ENCODE assay signal across 11 cellular contexts in the genomic region with DNA sequence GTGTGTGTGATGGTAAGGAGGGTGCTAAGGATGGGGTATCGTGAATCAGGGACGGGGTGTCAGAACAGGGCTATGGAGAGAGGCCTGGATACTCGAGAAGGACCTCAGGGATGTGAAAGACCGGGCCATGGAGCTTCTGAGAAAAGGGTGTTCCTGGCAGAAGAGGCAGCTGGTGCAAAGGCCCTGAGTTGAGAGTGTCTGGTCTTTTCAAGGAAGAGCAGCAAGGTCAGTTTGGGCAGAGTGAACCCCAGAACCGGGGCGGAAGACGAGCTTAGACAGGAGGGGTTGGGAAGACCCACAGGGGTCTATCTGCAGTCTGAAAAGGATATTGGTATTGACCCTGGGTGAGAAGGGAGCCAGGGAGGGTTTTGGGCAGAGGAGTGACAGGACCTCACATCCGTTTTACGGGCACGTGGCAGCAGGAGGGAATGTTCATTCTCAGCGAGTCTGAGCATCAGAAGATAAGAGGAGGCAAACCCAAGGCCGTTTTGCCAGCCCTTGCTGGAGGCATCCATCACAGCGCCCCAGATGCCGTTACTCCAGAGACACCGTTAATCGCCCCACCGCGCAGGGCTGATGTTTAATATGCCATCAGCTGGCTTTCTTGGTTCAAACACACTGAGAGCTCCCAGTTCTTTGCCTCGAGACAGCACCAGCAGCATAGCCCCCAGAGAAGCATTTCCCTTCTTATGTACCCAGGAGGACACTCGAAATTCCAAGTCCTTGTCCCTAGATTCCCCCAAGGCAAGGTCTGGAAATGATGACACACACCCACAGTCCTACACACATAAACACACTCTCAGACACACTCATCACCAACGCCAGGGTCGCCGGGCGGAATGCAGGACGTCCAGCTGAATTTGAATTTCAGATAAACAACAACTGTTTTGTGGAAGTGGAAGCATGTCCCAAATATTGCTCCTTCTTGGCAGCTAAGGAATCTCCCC. TPM values are rescaled to one million over a fixed set of nuclear protein-coding genes. Genes with fewer than 3 reads are reported as not detected.
DNase-seq lines count a peak whose midpoint lies in the region; ATAC-seq, FAIRE-seq and TF ChIP-seq lines count a peak whose summit lies in the region.
"Had no signal": no experiment of that assay in that cellular context is flagged by ENCODE, and none has a peak within 500 bp of the region (broad histone marks: within the 10 kb centered on the region; RNA-seq: fewer than 3 reads in every experiment).

No MANE protein-coding gene starts in this region.

- POLR2A ChIA-PET in HCT116 (lab: Charles Lee): no interaction called here

- dilution Hi-C loops in keratinocyte (cut with MboI; ENCODE audit: extremely low pct_ligation_motif_present, low sequenced_read_pairs): no loop called here

- TF ChIP-seq POLR2A in HCT116 (IDR thresholded peaks at IDR 0.05; ENCODE audit: borderline replicate concordance, extremely low read depth, insufficient read depth, insufficient read length) (no peak), H54 (IDR thresholded peaks at IDR 0.05; ENCODE audit: low read depth, low read length) (no peak)

- H3K27me3 ChIP-seq in HCT116 (ENCODE audit: insufficient read depth, low read length): no peaks in the 10 kb centered on the region; the same call in 1 of the 2 replicates
- H3K27me3 ChIP-seq in astrocyte (ENCODE audit: insufficient read depth, low read length): no peaks in the 10 kb centered on the region
- H3K27me3 ChIP-seq in keratinocyte (ENCODE audit: control insufficient read depth, extremely low read depth, insufficient read depth, low read length): peaks cover 9% of the 10 kb centered on the region

- H3K9me3 Mint-ChIP-seq in astrocyte (ENCODE audit: unreplicated experiment): no peaks in the 10 kb centered on the region
- no peaks in the 10 kb centered on the region for H3K9me3 Mint-ChIP-seq in stimulated activated effector memory CD8-positive, alpha-beta T cell treated with anti-CD3 and anti-CD28 coated beads, Interleukin-12 subunit alpha, Interleukin-12 subunit beta, amount 100 ng/mL, for 72 hours
- H3K9me3 Mint-ChIP-seq: stimulated activated naive B cell treated with anti-CD40 and anti-IgM and Interleukin-4, amounts not matched to agents 10 μg/mL and 1 μg/mL and 100 μg/mL, for 72 hours had no signal

- RAD21 ChIA-PET in HCT116 (lab: Charles Lee; ENCODE audit: low non-redundant PET in 1 of 2, low total read pairs in 2 of 2, uncharacterized antibody in 2 of 2, unreplicated experiment in 2 of 2): no interaction called here

- H3K4me1 ChIP-seq in HCT116 (ENCODE audit: control insufficient read depth in 1 of 2, insufficient read depth in 2 of 2, low read length in 2 of 2): peaks cover 22 to 48% of the 10 kb centered on the region in 2 experiments
- H3K4me1 ChIP-seq in astrocyte (ENCODE audit: insufficient read depth, low read length): peaks cover 63% of the 10 kb centered on the region
- H3K4me1 ChIP-seq in keratinocyte (ENCODE audit: control insufficient read depth, extremely low read depth, insufficient read depth, low read length): peaks cover 38% of the 10 kb centered on the region

- H3K9me3 ChIP-seq in HCT116 (ENCODE audit: control insufficient read depth in 1 of 2, insufficient read depth in 1 of 2, low read depth in 1 of 2, low read length in 2 of 2) (no peaks in the 10 kb centered on the region), astrocyte (ENCODE audit: insufficient read depth, low read depth, low read length) (no peaks in the 10 kb centered on the region), keratinocyte (ENCODE audit: control insufficient read depth, low read depth, low read length) (no peaks in the 10 kb centered on the region)

- intact Hi-C loops in HCT116 (cut with micrococcal nuclease): no loop called here

- H3K4me3 Mint-ChIP-seq in astrocyte (ENCODE audit: unreplicated experiment): peak overlapping the region; percentile 34
- H3K4me3 Mint-ChIP-seq in stimulated activated effector memory CD8-positive, alpha-beta T cell treated with anti-CD3 and anti-CD28 coated beads, Interleukin-12 subunit alpha, Interleukin-12 subunit beta, amount 100 ng/mL, for 72 hours: no peak overlapping the region
- H3K4me3 Mint-ChIP-seq: stimulated activated naive B cell treated with anti-CD40 and anti-IgM and Interleukin-4, amounts not matched to agents 10 μg/mL and 1 μg/mL and 100 μg/mL, for 72 hours had no signal

- peaks cover 18% of the 10 kb centered on the region for H3K27me3 Mint-ChIP-seq in astrocyte (ENCODE audit: low read depth, unreplicated experiment)

- H3K4me1 Mint-ChIP-seq in astrocyte (ENCODE audit: low read depth, unreplicated experiment): peaks cover 27% of the 10 kb centered on the region
- peaks cover 27% of the 10 kb centered on the region for H3K4me1 Mint-ChIP-seq in stimulated activated effector memory CD8-positive, alpha-beta T cell treated with anti-CD3 and anti-CD28 coated beads, Interleukin-12 subunit alpha, Interleukin-12 subunit beta, amount 100 ng/mL, for 72 hours

- ATAC-seq in HCT116: no peak
- ATAC-seq in stimulated activated effector memory CD8-positive, alpha-beta T cell treated with anti-CD3 and anti-CD28 coated beads, Interleukin-12 subunit alpha, Interleukin-12 subunit beta, amount 100 ng/mL, for 72 hours: no peak
- no peak for ATAC-seq in HG03175 (IDR thresholded peaks at IDR 0.05; ENCODE audit: unreplicated experiment)
- no peak for ATAC-seq in HG02981 (IDR thresholded peaks at IDR 0.05; ENCODE audit: unreplicated experiment)
- ATAC-seq: stimulated activated naive B cell treated with anti-CD40 and anti-IgM and Interleukin-4, amounts not matched to agents 10 μg/mL and 1 μg/mL and 100 μg/mL, for 72 hours had no signal

- TF ChIP-seq CTCF in HCT116 (IDR thresholded peaks at IDR 0.05 in 2 of 3, conservative IDR thresholded peaks at IDR 0.05 in 1 of 3; ENCODE audit: borderline replicate concordance in 1 of 3, insufficient read depth in 1 of 3, low read depth in 2 of 3, low read length in 2 of 3) (no peak), astrocyte (IDR thresholded peaks at IDR 0.05; ENCODE audit: insufficient read depth, low read depth, low read length) (no peak), keratinocyte (optimal IDR thresholded peaks at IDR 0.05 in 1 of 3, IDR thresholded peaks at IDR 0.05 in 1 of 3, conservative IDR thresholded peaks at IDR 0.05 in 1 of 3; ENCODE audit: extremely low read depth in 1 of 3, insufficient read depth in 2 of 3, low read length in 3 of 3) (no peak)

- H3K79me2 ChIP-seq in HCT116 (ENCODE audit: insufficient read depth, low read length) (no peaks in the 10 kb centered on the region), astrocyte (ENCODE audit: insufficient read depth, low read length) (no peaks in the 10 kb centered on the region), keratinocyte (ENCODE audit: control insufficient read depth, insufficient read depth, low read length) (no peaks in the 10 kb centered on the region)

- H3K4me2 ChIP-seq in HCT116 (ENCODE audit: low read length): peak overlapping the region; percentile 59
- H3K4me2 ChIP-seq in astrocyte (ENCODE audit: low read length): peak overlapping the region; percentile 82
- H3K4me2 ChIP-seq in keratinocyte (ENCODE audit: control insufficient read depth, extremely low read depth, insufficient read depth, low read depth, low read length): peak overlapping the region; percentile 70

- no peak for DNase-seq in HCT116 (ENCODE audit: low read depth, low spot score)
- DNase-seq in astrocyte (ENCODE audit: low read depth): peak; percentile 61
- DNase-seq in keratinocyte (ENCODE audit: low read depth, low spot score): no peak
- no peak for DNase-seq in stimulated activated effector memory CD8-positive, alpha-beta T cell treated with anti-CD3 and anti-CD28 coated beads, Interleukin-12 subunit alpha, Interleukin-12 subunit beta, amount 100 ng/mL, for 72 hours (ENCODE audit: low spot score in 2 of 2)
- DNase-seq in effector CD8-positive, alpha-beta T cell (lab: John Stamatoyannopoulos, UW): no peak
- no peak for DNase-seq in H54 (ENCODE audit: insufficient read length, low spot score)
- DNase-seq: activated T-cell treated with anti-CD3 and anti-CD28 coated beads, Interleukin-2, amount 50 U/mL, for 1 hour; NCI-H1092; stimulated activated naive B cell treated with anti-CD40 and anti-IgM and Interleukin-4, amounts not matched to agents 10 μg/mL and 1 μg/mL and 100 μg/mL, for 72 hours had no signal

- H3K4me3 ChIP-seq in HCT116 (replicated peaks in 1 of 2; ENCODE audit: low read depth in 1 of 2, low read length in 2 of 2): no peak overlapping the region
- H3K4me3 ChIP-seq in astrocyte (ENCODE audit: insufficient read depth, low read depth, low read length): no peak overlapping the region
- H3K4me3 ChIP-seq in keratinocyte (ENCODE audit: control insufficient read depth in 2 of 3, extremely low read depth in 1 of 3, insufficient read depth in 2 of 3, low read depth in 1 of 3, low read length in 3 of 3): no peak overlapping the region

- no peaks in the 10 kb centered on the region for H3K36me3 Mint-ChIP-seq in astrocyte (ENCODE audit: low read depth, unreplicated experiment)
- no peaks in the 10 kb centered on the region for H3K36me3 Mint-ChIP-seq in stimulated activated effector memory CD8-positive, alpha-beta T cell treated with anti-CD3 and anti-CD28 coated beads, Interleukin-12 subunit alpha, Interleukin-12 subunit beta, amount 100 ng/mL, for 72 hours
- H3K36me3 Mint-ChIP-seq: stimulated activated naive B cell treated with anti-CD40 and anti-IgM and Interleukin-4, amounts not matched to agents 10 μg/mL and 1 μg/mL and 100 μg/mL, for 72 hours had no signal

- FAIRE-seq in astrocyte (lab: Jason Lieb, UNC) (peak; percentile 37), keratinocyte (lab: Jason Lieb, UNC) (no peak), H54 (lab: Jason Lieb, UNC) (no peak)

- BruUV-seq in HCT116 (replicated peaks; lab: Mats Ljungman, UMichigan): no TSS peak

- H4K20me1 ChIP-seq in HCT116 (ENCODE audit: insufficient read depth): no peaks in the 10 kb centered on the region
- no peaks in the 10 kb centered on the region for H4K20me1 ChIP-seq in astrocyte (ENCODE audit: insufficient read depth, low read length)
- H4K20me1 ChIP-seq in keratinocyte (ENCODE audit: control insufficient read depth, extremely low read depth, insufficient read depth, low read length): no peaks in the 10 kb centered on the region

- peak overlapping the region; percentile 75 for H3K27ac Mint-ChIP-seq in astrocyte (ENCODE audit: unreplicated experiment)
- H3K27ac Mint-ChIP-seq in stimulated activated effector memory CD8-positive, alpha-beta T cell treated with anti-CD3 and anti-CD28 coated beads, Interleukin-12 subunit alpha, Interleukin-12 subunit beta, amount 100 ng/mL, for 72 hours: peak overlapping the region; percentile 5
- H3K27ac Mint-ChIP-seq: stimulated activated naive B cell treated with anti-CD40 and anti-IgM and Interleukin-4, amounts not matched to agents 10 μg/mL and 1 μg/mL and 100 μg/mL, for 72 hours had no signal

- H3K9me2 ChIP-seq in HCT116 (ENCODE audit: insufficient read depth): no peaks in the 10 kb centered on the region

- no peaks in the 10 kb centered on the region for H3K9me1 ChIP-seq in keratinocyte (ENCODE audit: control insufficient read depth, extremely low read depth, insufficient read depth, low read length)

- H2AFZ ChIP-seq in HCT116 (ENCODE audit: low read depth, low read length, poor library complexity, severe bottlenecking) (no peak overlapping the region), astrocyte (ENCODE audit: low read depth, low read length) (peak overlapping the region; percentile 24), keratinocyte (ENCODE audit: control insufficient read depth, low read length) (no peak overlapping the region)

- H3K27ac ChIP-seq in HCT116 (ENCODE audit: low read depth, low read length) (no peak overlapping the region), astrocyte (ENCODE audit: low read depth, low read length) (peak overlapping the region; percentile 90), keratinocyte (ENCODE audit: control insufficient read depth, insufficient read depth, low read length) (no peak overlapping the region)

- H3K36me3 ChIP-seq in HCT116 (ENCODE audit: control insufficient read depth in 1 of 2, insufficient read depth in 2 of 2, low read length in 2 of 2): no peaks in the 10 kb centered on the region
- no peaks in the 10 kb centered on the region for H3K36me3 ChIP-seq in astrocyte (ENCODE audit: insufficient read depth, low read length)
- H3K36me3 ChIP-seq in keratinocyte (ENCODE audit: control insufficient read depth in 2 of 2, extremely low read depth in 1 of 2, insufficient read depth in 2 of 2, low read length in 2 of 2): no peaks in the 10 kb centered on the region

- TF ChIP-seq RAD21 in HCT116 (IDR thresholded peaks at IDR 0.05; ENCODE audit: low read depth): no peak

- CTCF ChIA-PET in HCT116 (lab: Charles Lee): interaction anchor here (0.7 to 1.2 kb wide), 2 partner anchors 22 to 57 kb away, joined by 3 read pairs; no protein-coding TSS in a partner anchor

- H3K9ac ChIP-seq in HCT116 (ENCODE audit: low read length): peak overlapping the region; percentile 13; the same call in 1 of the 2 replicates
- H3K9ac ChIP-seq in astrocyte (ENCODE audit: low read length): peak overlapping the region; percentile 82
- H3K9ac ChIP-seq in keratinocyte (ENCODE audit: control insufficient read depth, extremely low read depth, insufficient read depth, low read length): peak overlapping the region; percentile 62

RNA-seq across cellular contexts. Expression of a gene that starts 41.4 kb away (rescaled TPM):
- total RNA-seq in HCT116 (2021; ENCODE audit: unreplicated experiment) (7.4 TPM), astrocyte (17.1 and 23.5 TPM in 2 replicates)
- polyA plus RNA-seq in HCT116 (2012): 3.6 and 5.2 TPM in 2 replicates
- 0.84 to 1.8 TPM (median 0.85 TPM) in 3 replicates for polyA plus RNA-seq in keratinocyte
- polyA plus RNA-seq in keratinocyte (2011; ENCODE audit: low read depth): 4.1 TPM
- polyA plus RNA-seq in keratinocyte (2011; cell fraction: cytosol; rRNA removed): 1.1 and 2.1 TPM in 2 replicates
- polyA plus RNA-seq in keratinocyte (2011; cell fraction: nucleus; rRNA removed): 2.3 and 3.0 TPM in 2 replicates
- 0.76 and 3.4 TPM in 2 replicates for polyA plus RNA-seq in keratinocyte (2012; ENCODE audit: low replicate concordance)
- polyA minus RNA-seq in keratinocyte: 5.0 to 10.3 TPM (median 9.8 TPM) in 3 replicates
- 2.1 TPM for polyA minus RNA-seq in keratinocyte (2011; cell fraction: cytosol; rRNA and poly(A)+ RNA removed)
- 1.7 and 1.9 TPM in 2 replicates for polyA minus RNA-seq in keratinocyte (2011; cell fraction: nucleus; rRNA and poly(A)+ RNA removed)

Comparison
In these comparisons a context has a peak if more than half of its experiments do, and no peak if none do; other contexts are left out.
1. H3K9ac ChIP-seq: peak in every context shown above with its lines; median percentile 82 in astrocyte; 62 in keratinocyte; 13 in HCT116.